Comparison of ENCODE assay signal across 20 cellular contexts in the genomic region with DNA sequence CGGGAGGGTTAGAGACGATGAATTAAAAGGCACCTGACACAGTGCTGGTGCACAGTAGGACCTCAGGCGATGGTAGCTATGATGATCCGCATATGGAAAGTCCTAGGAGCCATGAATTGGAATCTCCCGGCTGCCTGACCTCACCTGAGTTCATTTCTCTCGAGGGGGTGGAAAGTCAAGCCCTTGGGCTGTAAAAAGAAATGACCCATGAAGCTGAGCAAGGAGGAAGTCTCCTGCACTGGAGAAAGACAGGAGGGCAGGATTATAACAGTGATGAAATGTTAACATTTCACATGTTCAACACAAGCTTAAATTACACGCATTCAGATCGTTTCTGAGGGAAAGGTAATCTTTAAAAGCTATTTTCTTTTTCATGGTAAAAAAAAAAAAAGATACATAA.
DNase-seq lines count a peak whose midpoint lies in the region; ATAC-seq and TF ChIP-seq lines count a peak whose summit lies in the region.
"Had no signal": no experiment of that assay in that cellular context is flagged by ENCODE, and none has a peak within 500 bp of the region (broad histone marks: within the 10 kb centered on the region; RNA-seq: fewer than 3 reads in every experiment).

No MANE protein-coding gene starts in this region.

- H3K36me3 ChIP-seq in HEK293 (ENCODE audit: control insufficient read depth in 2 of 2, insufficient read depth in 1 of 2, low read length in 2 of 2), result no peaks in the 10 kb centered on the region
- H3K36me3 ChIP-seq in endodermal cell (ENCODE audit: control insufficient read depth, insufficient read depth, low read length), result no peaks in the 10 kb centered on the region
- no peaks in the 10 kb centered on the region for H3K36me3 ChIP-seq in upper lobe of right lung

- no peaks in the 10 kb centered on the region for H3K4me1 ChIP-seq in HEK293 (ENCODE audit: control insufficient read depth, insufficient read depth, low read length)
- peaks cover 15% of the 10 kb centered on the region for H3K4me1 ChIP-seq in endodermal cell (ENCODE audit: control insufficient read depth, insufficient read depth, low read length)
- H3K4me1 ChIP-seq in upper lobe of right lung, result no peaks in the 10 kb centered on the region

- intact Hi-C loops in upper lobe of right lung (cut with DNase I) (no loop called here), MCF 10A (cut with micrococcal nuclease) (no loop called here)

- H3K27ac Mint-ChIP-seq in endodermal cell, result peak overlapping the region; percentile 85
- peak overlapping the region; percentile 61 for H3K27ac Mint-ChIP-seq in nephron progenitor cell
- no peak overlapping the region for H3K27ac Mint-ChIP-seq in MCF 10A (ENCODE audit: low read depth, unreplicated experiment)
- H3K27ac Mint-ChIP-seq: CD4-positive, alpha-beta T cell; IgD-negative memory B cell had no signal

- CTCF ChIA-PET in HEK293 (lab: Yijun Ruan, JAX), result interaction anchor here (0.6 to 1.2 kb wide), 3 partner anchors 9 to 985 kb away, joined by 3 read pairs; no protein-coding TSS in a partner anchor
- CTCF ChIA-PET in MCF 10A (lab: Yijun Ruan, JAX), result interaction anchor here (1.2 kb wide), 1 partner anchor 12 kb away, joined by 4 read pairs; no protein-coding TSS in a partner anchor

- H3K9me3 Mint-ChIP-seq in endodermal cell (peaks cover 17% of the 10 kb centered on the region), nephron progenitor cell (peaks cover 18% of the 10 kb centered on the region), MCF 10A (ENCODE audit: unreplicated experiment) (no peaks in the 10 kb centered on the region)

- TF ChIP-seq CTCF in HEK293 (tag by site-specific recombination; IDR thresholded peaks at IDR 0.05) (no peak), endodermal cell (conservative IDR thresholded peaks at IDR 0.05) (no peak), nephron progenitor cell (IDR thresholded peaks at IDR 0.05) (no peak), upper lobe of right lung (IDR thresholded peaks at IDR 0.05) (no peak), MCF 10A (IDR thresholded peaks at IDR 0.05; ENCODE audit: unreplicated experiment) (no peak)

- H3K9me3 ChIP-seq in HEK293 (ENCODE audit: control insufficient read depth, insufficient read depth, low read depth, low read length) (no peaks in the 10 kb centered on the region), endodermal cell (ENCODE audit: control insufficient read depth, low read length) (peaks cover 22% of the 10 kb centered on the region), upper lobe of right lung (no peaks in the 10 kb centered on the region)

- H3K36me3 Mint-ChIP-seq in endodermal cell (ENCODE audit: low read depth) (peaks cover 7% of the 10 kb centered on the region), nephron progenitor cell (ENCODE audit: low read depth) (peaks cover 7% of the 10 kb centered on the region), MCF 10A (ENCODE audit: insufficient read depth, unreplicated experiment) (no peaks in the 10 kb centered on the region)

- H3K4me3 Mint-ChIP-seq in endodermal cell (no peak overlapping the region), nephron progenitor cell (peak overlapping the region; percentile 52), MCF 10A (ENCODE audit: unreplicated experiment) (no peak overlapping the region)
- H3K4me3 Mint-ChIP-seq: CD4-positive, alpha-beta T cell; IgD-negative memory B cell had no signal

- no peak for ATAC-seq in upper lobe of right lung
- ATAC-seq in HG02678 (IDR thresholded peaks at IDR 0.05; ENCODE audit: unreplicated experiment), result no peak
- no peak for ATAC-seq in HG02798 (IDR thresholded peaks at IDR 0.05; ENCODE audit: poor library complexity, unreplicated experiment)
- ATAC-seq: GM12878, HCT116 had no signal

- H3K27me3 Mint-ChIP-seq in endodermal cell (ENCODE audit: insufficient read depth) (no peaks in the 10 kb centered on the region), nephron progenitor cell (ENCODE audit: low read depth, poor library complexity) (peaks cover 16% of the 10 kb centered on the region), MCF 10A (ENCODE audit: insufficient read depth, unreplicated experiment) (peaks cover 71% of the 10 kb centered on the region)

- no peaks in the 10 kb centered on the region for H3K27me3 ChIP-seq in endodermal cell (ENCODE audit: control insufficient read depth, insufficient read depth, low read length, poor library complexity, severe bottlenecking)
- peaks cover 14% of the 10 kb centered on the region for H3K27me3 ChIP-seq in upper lobe of right lung

- 75 to 79% methylated on average over 5 to 7 of the region's 8 CpGs for WGBS in endodermal cell (ENCODE audit: insufficient coverage in 1 of 2, insufficient read length in 1 of 2), 2 experiments

- no TSS peak for BruUV-seq in MCF 10A (replicated peaks; lab: Mats Ljungman, UMichigan)

- H3K4me1 Mint-ChIP-seq in endodermal cell (peaks cover 57% of the 10 kb centered on the region), nephron progenitor cell (peaks cover 73% of the 10 kb centered on the region), MCF 10A (ENCODE audit: insufficient read depth, unreplicated experiment) (no peaks in the 10 kb centered on the region)
- H3K4me1 Mint-ChIP-seq: IgD-negative memory B cell had no signal

- POLR2A ChIA-PET in HEK293 (lab: Yijun Ruan, JAX), result no interaction called here
- POLR2A ChIA-PET in MCF 10A (lab: Yijun Ruan, JAX), result interaction anchor here (0.5 kb wide), 1 partner anchor 105 kb away, joined by 3 read pairs; no protein-coding TSS in a partner anchor

- H3K9ac ChIP-seq in endodermal cell (ENCODE audit: extremely low read depth, low read length, poor library complexity, severe bottlenecking), result no peak overlapping the region
- H3K9ac ChIP-seq: GM23248 had no signal

- H3K4me3 ChIP-seq in HEK293 (ENCODE audit: low read depth, low read length) (no peak overlapping the region), endodermal cell (ENCODE audit: low read length) (no peak overlapping the region), upper lobe of right lung (no peak overlapping the region)
- H3K4me3 ChIP-seq: GM12878, GM23248 had no signal

- DNase-seq in endodermal cell (peak; percentile 55), nephron progenitor cell (peak; percentile 25), upper lobe of right lung (peak; percentile 18), MCF 10A (ENCODE audit: unreplicated experiment) (no peak), COLO668 (lab: John Stamatoyannopoulos, UW; ENCODE audit: unreplicated experiment) (no peak)
- DNase-seq: AML-193; CD4-positive, alpha-beta T cell; DMS153; DND-41; EL; GM23248; Karpas-422; KBM-7 had no signal

- no peak overlapping the region for H3K27ac ChIP-seq in HEK293 (ENCODE audit: extremely low read depth, low read depth, low read length)
- H3K27ac ChIP-seq in endodermal cell (ENCODE audit: low read depth, low read length), result no peak overlapping the region
- no peak overlapping the region for H3K27ac ChIP-seq in upper lobe of right lung
- H3K27ac ChIP-seq: C4-2B, GM23248 had no signal

TF ChIP-seq in HEK293, 187 proteins besides CTCF, POLR2A, EP300 and RAD21:
- TF ChIP-seq ZNF610 (tag by site-specific recombination; IDR thresholded peaks at IDR 0.05; ENCODE audit: borderline replicate concordance) (no peak), WT1 (tag by site-specific recombination; IDR thresholded peaks at IDR 0.05) (no peak), ZNF670 (tag by site-specific recombination; IDR thresholded peaks at IDR 0.05; ENCODE audit: low read depth) (no peak), GLIS1 (tag by site-specific recombination; IDR thresholded peaks at IDR 0.05) (peak; percentile 61; the same call in 1 of the 2 replicates), ZNF658 (tag by site-specific recombination; IDR thresholded peaks at IDR 0.05) (no peak), TRIM28 (IDR thresholded peaks at IDR 0.05; ENCODE audit: borderline replicate concordance, low read length) (peak; percentile 40; the same call in 1 of the 2 replicates), ZNF24 (tag by site-specific recombination; IDR thresholded peaks at IDR 0.05) (no peak), ZFHX2 (tag by site-specific recombination; conservative IDR thresholded peaks at IDR 0.05) (no peak), ZFP3 (tag by site-specific recombination; IDR thresholded peaks at IDR 0.05; ENCODE audit: low read depth) (no peak)
- TF ChIP-seq, protein P1, sequence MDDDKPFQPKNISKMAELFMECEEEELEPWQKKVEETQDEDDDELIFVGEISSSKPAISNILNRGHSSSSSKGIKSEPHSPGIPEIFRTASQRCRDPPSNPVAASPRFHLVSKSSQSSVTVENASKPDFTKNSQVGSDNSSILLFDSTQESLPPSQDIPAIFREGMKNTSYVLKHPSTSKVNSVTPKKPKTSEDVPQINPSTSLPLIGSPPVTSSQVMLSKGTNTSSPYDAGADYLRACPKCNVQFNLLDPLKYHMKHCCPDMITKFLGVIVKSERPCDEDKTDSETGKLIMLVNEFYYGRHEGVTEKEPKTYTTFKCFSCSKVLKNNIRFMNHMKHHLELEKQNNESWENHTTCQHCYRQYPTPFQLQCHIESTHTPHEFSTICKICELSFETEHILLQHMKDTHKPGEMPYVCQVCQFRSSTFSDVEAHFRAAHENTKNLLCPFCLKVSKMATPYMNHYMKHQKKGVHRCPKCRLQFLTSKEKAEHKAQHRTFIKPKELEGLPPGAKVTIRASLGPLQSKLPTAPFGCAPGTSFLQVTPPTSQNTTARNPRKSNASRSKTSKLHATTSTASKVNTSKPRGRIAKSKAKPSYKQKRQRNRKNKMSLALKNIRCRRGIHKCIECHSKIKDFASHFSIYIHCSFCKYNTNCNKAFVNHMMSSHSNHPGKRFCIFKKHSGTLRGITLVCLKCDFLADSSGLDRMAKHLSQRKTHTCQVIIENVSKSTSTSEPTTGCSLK (tag by site-specific recombination; IDR thresholded peaks at IDR 0.05), result no peak
- TF ChIP-seq, protein P2, sequence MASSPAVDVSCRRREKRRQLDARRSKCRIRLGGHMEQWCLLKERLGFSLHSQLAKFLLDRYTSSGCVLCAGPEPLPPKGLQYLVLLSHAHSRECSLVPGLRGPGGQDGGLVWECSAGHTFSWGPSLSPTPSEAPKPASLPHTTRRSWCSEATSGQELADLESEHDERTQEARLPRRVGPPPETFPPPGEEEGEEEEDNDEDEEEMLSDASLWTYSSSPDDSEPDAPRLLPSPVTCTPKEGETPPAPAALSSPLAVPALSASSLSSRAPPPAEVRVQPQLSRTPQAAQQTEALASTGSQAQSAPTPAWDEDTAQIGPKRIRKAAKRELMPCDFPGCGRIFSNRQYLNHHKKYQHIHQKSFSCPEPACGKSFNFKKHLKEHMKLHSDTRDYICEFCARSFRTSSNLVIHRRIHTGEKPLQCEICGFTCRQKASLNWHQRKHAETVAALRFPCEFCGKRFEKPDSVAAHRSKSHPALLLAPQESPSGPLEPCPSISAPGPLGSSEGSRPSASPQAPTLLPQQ (tag by site-specific recombination; IDR thresholded peaks at IDR 0.05), result no peak

Comparison
In these comparisons a context has a peak if more than half of its experiments do, and no peak if none do; other contexts are left out.
1. DNase-seq: peak in endodermal cell (single experiment), nephron progenitor cell (single experiment) and upper lobe of right lung (single experiment); none in MCF 10A (single experiment) and COLO668 (single experiment).